Comparison of ENCODE assay signal across 8 cellular contexts in the genomic region with DNA sequence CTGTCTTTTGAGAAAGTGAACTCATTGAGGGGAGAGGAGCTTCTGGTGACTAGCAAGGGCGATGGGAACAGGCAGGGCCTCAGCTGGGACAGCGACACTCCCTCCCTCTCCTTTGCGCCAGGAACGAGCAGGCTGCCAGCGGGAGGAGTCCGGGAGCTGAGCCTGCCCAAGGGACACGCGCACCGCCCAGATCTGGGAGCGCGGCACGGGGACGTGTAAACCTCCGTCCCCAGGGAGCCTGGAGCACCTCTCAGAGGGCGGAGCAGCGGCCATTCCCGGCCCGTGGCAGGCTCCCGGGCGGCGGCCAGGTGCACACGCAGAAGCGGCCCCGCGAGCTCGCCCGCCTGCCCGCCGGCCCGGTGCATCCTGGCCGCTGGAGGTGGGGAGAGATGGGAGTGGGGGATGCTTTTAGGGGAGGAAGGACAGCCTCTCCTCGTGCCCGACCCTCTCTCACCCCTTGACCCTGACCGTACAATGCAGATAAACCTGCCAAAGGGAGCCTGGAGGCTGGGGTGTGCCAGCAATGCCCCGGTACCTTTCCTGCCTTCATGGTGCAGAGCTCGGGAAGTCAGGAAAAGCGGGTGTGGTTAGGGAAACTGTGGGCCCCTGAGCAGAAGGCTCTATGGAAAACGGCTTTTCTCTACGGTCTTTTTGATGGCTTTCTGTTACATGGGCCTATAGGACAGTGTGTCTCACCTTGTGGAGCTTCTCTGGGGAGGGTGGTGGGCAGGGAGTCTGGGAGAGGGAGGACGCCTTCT. TPM values are rescaled to one million over a fixed set of nuclear protein-coding genes. Genes with fewer than 3 reads are reported as not detected.
DNase-seq lines count a peak whose midpoint lies in the region; ATAC-seq and TF ChIP-seq lines count a peak whose summit lies in the region.

No MANE protein-coding gene starts in this region.

- H3K4me1 ChIP-seq in IMR-90 (ENCODE audit: control insufficient read depth, insufficient read depth, low read length): no peaks in the 10 kb centered on the region

- WGBS in IMR-90 (ENCODE audit: extremely low coverage in 2 of 2, insufficient read length in 1 of 2), 2 experiments: 20% methylated on average over 1 of the region's 40 CpGs; no CpG with 5 or more reads in 1 of the 2 experiments

- no peak overlapping the region for H2BK120ac ChIP-seq in IMR-90 (ENCODE audit: low read depth, low read length)

- dilution Hi-C loops in IMR-90 (cut with HindIII; ENCODE audit: low sequenced_read_pairs, unreplicated experiment): no loop called here

- no peak overlapping the region for H3K14ac ChIP-seq in IMR-90 (replicated peaks; ENCODE audit: low read depth, low read length)

- no peak overlapping the region for H4K91ac ChIP-seq in IMR-90 (ENCODE audit: insufficient read depth, low read depth, low read length)

- H4K8ac ChIP-seq in IMR-90 (ENCODE audit: low read depth in 2 of 2, low read length in 2 of 2): no peak overlapping the region

- no peaks in the 10 kb centered on the region for H3K9me3 ChIP-seq in IMR-90 (ENCODE audit: control insufficient read depth, insufficient read depth, low read length)

- no peaks in the 10 kb centered on the region for H3K36me3 ChIP-seq in IMR-90 (ENCODE audit: control insufficient read depth, insufficient read depth, low read length)

- in situ Hi-C loops in IMR-90 (cut with MboI; ENCODE audit: low sequenced_read_pairs): no loop called here

- no peak for DNase-seq in IMR-90
- DNase-seq in anterior cingulate cortex (lab: John Stamatoyannopoulos, UW): peak in 57 of 58 donors; percentile 19 to 93 (median 75)
- DNase-seq in iPS-NIHi7 (ENCODE audit: extremely low spot score): peak; percentile 72
- peak; percentile 68 for DNase-seq in superior temporal gyrus (ENCODE audit: extremely low spot score)
- no peak for DNase-seq in activated effector memory CD4-positive, alpha-beta T cell treated with anti-CD3 and anti-CD28 coated beads, Interleukin-2, amount 50 U/mL, for 16 hours
- DNase-seq in activated CD8-positive, alpha-beta memory T cell treated with anti-CD3 and anti-CD28 coated beads, Interleukin-2, amount 50 U/mL, for 48 hours: no peak
- DNase-seq in activated T-cell treated with anti-CD3 and anti-CD28 coated beads, Interleukin-2, amount 50 U/mL, for 48 hours: no peak

- no peaks in the 10 kb centered on the region for H3K9me1 ChIP-seq in IMR-90 (ENCODE audit: insufficient read depth, low read length)

- H3K9ac ChIP-seq in IMR-90 (ENCODE audit: low read depth, low read length): no peak overlapping the region

- H3K23ac ChIP-seq in IMR-90 (ENCODE audit: low read depth, low read length): no peak overlapping the region

- TF ChIP-seq RAD21 in IMR-90 (IDR thresholded peaks at IDR 0.05; ENCODE audit: low read length): no peak

- no peak overlapping the region for H2BK20ac ChIP-seq in IMR-90 (ENCODE audit: low read depth, low read length)

- no peak overlapping the region for H3K18ac ChIP-seq in IMR-90 (ENCODE audit: low read depth, low read length)

- BruUV-seq in IMR-90 (replicated peaks; lab: Mats Ljungman, UMichigan): no TSS peak

- H3K27ac ChIP-seq in IMR-90 (ENCODE audit: insufficient read depth, low read length): no peak overlapping the region

- POLR2A ChIA-PET in IMR-90 (lab: Charles Lee; ENCODE audit: unreplicated experiment): no interaction called here

- peak overlapping the region; percentile 55 for H2AK9ac ChIP-seq in IMR-90 (replicated peaks; ENCODE audit: low read depth, low read length, poor library complexity)

- no peak overlapping the region for H3K4me2 ChIP-seq in IMR-90 (ENCODE audit: low read depth, low read length)

- peak overlapping the region; percentile 21 for H2AFZ ChIP-seq in IMR-90 (replicated peaks; ENCODE audit: low read length, poor library complexity)

- no peak overlapping the region for H2AK5ac ChIP-seq in IMR-90 (ENCODE audit: low read depth, low read length)

- H2BK15ac ChIP-seq in IMR-90 (ENCODE audit: low read depth, low read length): no peak overlapping the region

- intact Hi-C loops in IMR-90 (cut with micrococcal nuclease): no loop called here

- ATAC-seq in IMR-90 (ENCODE audit: low read depth) (no peak), HG03342 (IDR thresholded peaks at IDR 0.05; ENCODE audit: unreplicated experiment) (no peak)

- CTCF ChIA-PET in IMR-90 (lab: Yijun Ruan, JAX): no interaction called here

- H3K27me3 ChIP-seq in IMR-90 (ENCODE audit: control insufficient read depth, insufficient read depth, low read length): no peaks in the 10 kb centered on the region

- no peak for TF ChIP-seq CTCF in IMR-90 (conservative IDR thresholded peaks at IDR 0.05; ENCODE audit: low read depth, low read length)

- no peak overlapping the region for H3K4me3 ChIP-seq in IMR-90 (ENCODE audit: insufficient read depth, low read depth, low read length)

- TF ChIP-seq POLR2A in IMR-90 (IDR thresholded peaks at IDR 0.05; ENCODE audit: low read depth, low read length): no peak

- no peak overlapping the region for H3K56ac ChIP-seq in IMR-90 (ENCODE audit: extremely low read depth, insufficient read depth, low read length)

- no peaks in the 10 kb centered on the region for H4K20me1 ChIP-seq in IMR-90 (ENCODE audit: insufficient read depth, low read length)

- no peaks in the 10 kb centered on the region for H3K79me1 ChIP-seq in IMR-90 (ENCODE audit: low read depth in 1 of 2, low read length in 2 of 2)

- H4K5ac ChIP-seq in IMR-90 (ENCODE audit: low read depth, low read length): no peak overlapping the region

- H2BK5ac ChIP-seq in IMR-90 (ENCODE audit: low read depth, low read length, poor library complexity, severe bottlenecking): no peak overlapping the region

- H3K4ac ChIP-seq in IMR-90 (ENCODE audit: low read depth, low read length): no peak overlapping the region

TF ChIP-seq in IMR-90, 13 proteins besides CTCF, POLR2A, EP300 and RAD21:
- TF ChIP-seq CHD1 (IDR thresholded peaks at IDR 0.05; ENCODE audit: low read depth, low read length): no peak
- TF ChIP-seq CEBPB (IDR thresholded peaks at IDR 0.05; ENCODE audit: low read depth, low read length): no peak
TF ChIP-seq in IMR-90: peak in this region for 0.

RNA-seq across cellular contexts. Expression of a gene that starts 2.2 kb away (rescaled TPM):
- not detected in 2 replicates for total RNA-seq in IMR-90 (2012; rRNA removed)
- not detected in 2 replicates for polyA plus RNA-seq in IMR-90 (2012; rRNA removed)
- not detected in 2 replicates for polyA plus RNA-seq in IMR-90 (2012; cell fraction: cytosol; rRNA removed)
- polyA plus RNA-seq in IMR-90 (2012; cell fraction: nucleus; rRNA removed; ENCODE audit: low replicate concordance): not detected in 2 replicates

Comparison
In these comparisons a context has a peak if more than half of its experiments do, and no peak if none do; other contexts are left out.
1. DNase-seq: peak in anterior cingulate cortex (57 of 58), iPS-NIHi7 (single experiment) and superior temporal gyrus (single experiment); none in IMR-90 (single experiment), activated effector memory CD4-positive, alpha-beta T cell treated with anti-CD3 and anti-CD28 coated beads, Interleukin-2, amount 50 U/mL, for 16 hours (single experiment), activated CD8-positive, alpha-beta memory T cell treated with anti-CD3 and anti-CD28 coated beads, Interleukin-2, amount 50 U/mL, for 48 hours (single experiment) and activated T-cell treated with anti-CD3 and anti-CD28 coated beads, Interleukin-2, amount 50 U/mL, for 48 hours (0 of 2).